Comparison of ENCODE assay signal across 10 cellular contexts in the genomic region with DNA sequence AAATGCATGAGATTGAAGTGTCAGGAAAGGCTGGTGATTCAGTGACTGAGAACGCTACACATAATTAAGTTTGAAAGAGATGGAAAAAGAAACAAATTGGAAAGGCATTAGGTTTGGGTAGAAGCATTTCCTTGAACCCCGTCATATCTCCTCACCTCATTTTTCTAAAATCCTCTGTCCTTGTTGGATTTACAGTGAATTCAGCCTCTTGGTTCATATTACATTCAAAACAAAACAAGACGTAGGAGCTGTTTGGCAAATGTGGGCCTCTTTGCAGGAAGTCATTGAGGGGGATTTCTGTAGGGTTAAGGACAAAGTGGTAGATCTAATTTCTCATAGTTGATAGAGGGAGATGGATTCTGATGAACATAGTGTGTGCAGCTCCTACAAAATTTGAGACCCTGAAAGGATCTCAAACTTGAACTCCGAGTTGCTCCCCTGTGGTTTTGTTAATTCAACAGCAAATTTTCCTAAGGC. TPM values are rescaled to one million over a fixed set of nuclear protein-coding genes. Genes with fewer than 3 reads are reported as not detected.
A peak's percentile ranks its signal among the peaks of the same experiment; 100 is the strongest.
DNase-seq lines count a peak whose midpoint lies in the region; ATAC-seq, FAIRE-seq and TF ChIP-seq lines count a peak whose summit lies in the region.
"Had no signal": no experiment of that assay in that cellular context is flagged by ENCODE, and none has a peak within 500 bp of the region (broad histone marks: within the 10 kb centered on the region; RNA-seq: fewer than 3 reads in every experiment).

No MANE protein-coding gene starts in this region.

- no peak for TF ChIP-seq CTCF in PC-3 (conservative IDR thresholded peaks at IDR 0.05; ENCODE audit: low read depth, low read length)
- no peak for TF ChIP-seq CTCF in kidney (IDR thresholded peaks at IDR 0.05; ENCODE audit: borderline replicate concordance, extremely low read depth, insufficient read depth)

- no TSS peak for BruUV-seq in PC-3 (replicated peaks; lab: Mats Ljungman, UMichigan)

- no peak overlapping the region for H2AK5ac ChIP-seq in mesendoderm (ENCODE audit: low read length)

- ATAC-seq in right cardiac atrium (no peak), Right ventricle myocardium inferior (no peak), PC-3 (no peak), GM21786 (IDR thresholded peaks at IDR 0.05; ENCODE audit: unreplicated experiment) (no peak)

- H3K4me1 ChIP-seq in right cardiac atrium (ENCODE audit: control insufficient read depth, insufficient read depth, low read length) (no peaks in the 10 kb centered on the region), PC-3 (ENCODE audit: insufficient read depth, low read length) (peaks cover 22% of the 10 kb centered on the region), kidney (ENCODE audit: control insufficient read depth in 1 of 2, insufficient read depth in 1 of 2, low read depth in 1 of 2, low read length in 2 of 2) (peaks cover 12 to 28% of the 10 kb centered on the region in 2 donors), mesendoderm (ENCODE audit: control insufficient read depth, low read depth, low read length) (no peaks in the 10 kb centered on the region)

- no peak overlapping the region for H2BK5ac ChIP-seq in mesendoderm (ENCODE audit: low read length)

- 63% methylated on average over 4 of the region's 4 CpGs for WGBS in right cardiac atrium
- no CpG with 5 or more reads among the region's 4 CpGs for WGBS in mesendoderm (ENCODE audit: extremely low coverage, insufficient coverage, low lambda C conversion rate)

- no peak overlapping the region for H2BK120ac ChIP-seq in mesendoderm (ENCODE audit: low read depth, low read length)

- DNase-seq in right cardiac atrium (no peak), Right ventricle myocardium inferior (ENCODE audit: missing footprints) (no peak), PC-3 (no peak), kidney (no peak), NCI-H446 treated with DMSO at 0.1 percent for 48 hours (lab: John Stamatoyannopoulos, UW) (no peak), nucleus accumbens (lab: John Stamatoyannopoulos, UW) (no peak), mesendoderm (no peak)
- DNase-seq: stimulated activated CD4-positive, alpha-beta T cell treated with anti-CD3 and anti-CD28 coated beads, Interleukin-4, amount 100 ng/mL, for 24 hours had no signal

- H4K20me1 ChIP-seq in PC-3 (ENCODE audit: low read length), result no peaks in the 10 kb centered on the region

- H3K18ac ChIP-seq in mesendoderm (ENCODE audit: low read length), result no peak overlapping the region

- H3K4me3 ChIP-seq in right cardiac atrium (ENCODE audit: low read length) (peak overlapping the region; percentile 2), PC-3 (ENCODE audit: low read length) (no peak overlapping the region), kidney (ENCODE audit: low read length in 2 of 2) (peak overlapping the region; percentile 20 to 48), mesendoderm (ENCODE audit: low read length) (no peak overlapping the region)

- H3K36me3 ChIP-seq in PC-3 (ENCODE audit: low read depth, low read length) (no peaks in the 10 kb centered on the region), kidney (ENCODE audit: control insufficient read depth in 1 of 2, insufficient read depth in 2 of 2, low read length in 2 of 2) (no peaks in the 10 kb centered on the region), mesendoderm (ENCODE audit: control insufficient read depth, insufficient read depth, low read length) (no peaks in the 10 kb centered on the region)

- H3K79me2 ChIP-seq in PC-3 (ENCODE audit: low read length), result no peaks in the 10 kb centered on the region
- no peaks in the 10 kb centered on the region for H3K79me2 ChIP-seq in mesendoderm (ENCODE audit: control insufficient read depth, insufficient read depth, low read length)

- intact Hi-C loops in right cardiac atrium (cut with DNase I) (no loop called here), Right ventricle myocardium inferior (cut with DNase I) (no loop called here), PC-3 (cut with micrococcal nuclease) (loop anchor here (1.0 to 5.0 kb wide), 3 partner anchors 47 to 97 kb away; no protein-coding TSS in a partner anchor), kidney (cut with DNase I) (no loop called here)

- no peak overlapping the region for H3K27ac ChIP-seq in right cardiac atrium (ENCODE audit: low read length)
- H3K27ac ChIP-seq in PC-3 (ENCODE audit: low read length), result peak overlapping the region; percentile 65
- peak overlapping the region; percentile 63 to 91 for H3K27ac ChIP-seq in kidney (ENCODE audit: low read depth in 2 of 2, low read length in 2 of 2)
- no peak overlapping the region for H3K27ac ChIP-seq in mesendoderm (ENCODE audit: low read depth, low read length)

- H3K9me3 ChIP-seq in right cardiac atrium (ENCODE audit: control insufficient read depth, low read length) (no peaks in the 10 kb centered on the region), PC-3 (ENCODE audit: low read length) (no peaks in the 10 kb centered on the region), kidney (ENCODE audit: control insufficient read depth in 1 of 2, low read length in 2 of 2) (no peaks in the 10 kb centered on the region)

- CTCF ChIA-PET in PC-3 (lab: Charles Lee), result no interaction called here

- H3K4ac ChIP-seq in mesendoderm (ENCODE audit: low read depth, low read length), result no peak overlapping the region

- no peaks in the 10 kb centered on the region for H3K27me3 ChIP-seq in right cardiac atrium (ENCODE audit: control insufficient read depth, insufficient read depth)
- no peaks in the 10 kb centered on the region for H3K27me3 ChIP-seq in PC-3 (ENCODE audit: low read length)
- H3K27me3 ChIP-seq in mesendoderm (ENCODE audit: insufficient read depth, low read length, poor library complexity), result no peaks in the 10 kb centered on the region

- H3K23ac ChIP-seq in mesendoderm (ENCODE audit: low read length), result no peak overlapping the region

- H3F3A ChIP-seq in PC-3 (ENCODE audit: low read length, unreplicated experiment), result no peaks in the 10 kb centered on the region

- no peak overlapping the region for H3K56ac ChIP-seq in mesendoderm (ENCODE audit: low read length)

- no peak overlapping the region for H4K5ac ChIP-seq in mesendoderm (ENCODE audit: low read length)

- H3K4me2 ChIP-seq in PC-3 (ENCODE audit: low read length) (0 out of 2 replicates have a peak overlapping the region, but pooled peaks have one; percentile 15), mesendoderm (ENCODE audit: low read length) (no peak overlapping the region)

- POLR2A ChIA-PET in PC-3 (lab: Charles Lee; ENCODE audit: unreplicated experiment), result no interaction called here

- no peak overlapping the region for H4K8ac ChIP-seq in mesendoderm (ENCODE audit: low read depth, low read length)

- H3K9ac ChIP-seq in PC-3 (ENCODE audit: low read length) (peak overlapping the region; percentile 48; the same call in 1 of the 2 replicates), kidney (ENCODE audit: low read length in 2 of 2) (peak overlapping the region in 1 of 2 donors; percentile 29), mesendoderm (ENCODE audit: low read length) (no peak overlapping the region)

- peak; percentile 79 for FAIRE-seq in kidney (lab: Jason Lieb, UNC)
- FAIRE-seq: HTR-8/SVneo had no signal

- no peaks in the 10 kb centered on the region for H3K79me1 ChIP-seq in mesendoderm (ENCODE audit: low read length)

- H2BK15ac ChIP-seq in mesendoderm (replicated peaks; ENCODE audit: low read depth), result no peak overlapping the region

- H3K9me2 ChIP-seq in PC-3 (replicated peaks; ENCODE audit: low read length), result no peaks in the 10 kb centered on the region

- H2AFZ ChIP-seq in PC-3 (ENCODE audit: low read length), result no peak overlapping the region

RNA-seq across cellular contexts. Expression of gene TBXAS1, which starts 0.6 kb away (rescaled TPM):
- total RNA-seq in right cardiac atrium, result 1 to 10 TPM; 5.8 to 9.1 (median 7.2) TPM
- polyA plus RNA-seq in right cardiac atrium, result 3.1 TPM
- 6.0 TPM for total RNA-seq in Right ventricle myocardium inferior
- total RNA-seq in PC-3 (2014; rRNA removed), result 21.8 and 27.5 TPM in 2 replicates
- 33.6 TPM for total RNA-seq in kidney
- 14.2 TPM for polyA plus RNA-seq in kidney (ENCODE audit: insufficient read depth, low read depth, low replicate concordance)
- 2.1 TPM for polyA plus RNA-seq in mesendoderm (2013, experiment 1 of 2)
- 1.7 TPM for polyA plus RNA-seq in mesendoderm (2013, experiment 2 of 2)

RNA-seq across cellular contexts. Expression of gene HIPK2, which starts 51.9 kb away (rescaled TPM):
- total RNA-seq in right cardiac atrium (100 to 1,000 TPM in 2 of 4 donors, 10 to 100 TPM in 2; 92.6 to 131 (median 113) TPM), Right ventricle myocardium inferior (97.8 TPM), PC-3 (2014; rRNA removed) (38.1 and 46.0 TPM in 2 replicates), kidney (153 TPM)
- polyA plus RNA-seq in right cardiac atrium (72.1 TPM), kidney (ENCODE audit: insufficient read depth, low read depth, low replicate concordance) (9.6 TPM)
- 13.2 TPM for polyA plus RNA-seq in mesendoderm (2013, experiment 1 of 2)
- 13.5 TPM for polyA plus RNA-seq in mesendoderm (2013, experiment 2 of 2)

Comparison
In these comparisons a context has a peak if more than half of its experiments do, and no peak if none do; other contexts are left out.
1. H3K27ac ChIP-seq: peak in PC-3 (single experiment) and kidney (2 of 2); none in right cardiac atrium (single experiment) and mesendoderm (single experiment).
2. H3K4me3 ChIP-seq: peak in right cardiac atrium (single experiment) and kidney (2 of 2); none in PC-3 (single experiment) and mesendoderm (single experiment).